In genomic region chr19:48329167-48329891, GRCh38 we compare ENCODE assay signal across 9 cellular contexts. TPM values are rescaled to one million over a fixed set of nuclear protein-coding genes. Genes with fewer than 3 reads are reported as not detected.
DNase-seq lines count a peak whose midpoint lies in the region; ATAC-seq, FAIRE-seq and TF ChIP-seq lines count a peak whose summit lies in the region.
"Had no signal": no experiment of that assay in that cellular context is flagged by ENCODE, and none has a peak within 500 bp of the region (broad histone marks: within the 10 kb centered on the region; RNA-seq: fewer than 3 reads in every experiment).

No MANE protein-coding gene starts in this region.

- 2% methylated on average over 15 of the region's 15 CpGs for WGBS in GM12878 (ENCODE audit: insufficient coverage, insufficient replicate concordance, low lambda C conversion rate, missing lambda C conversion rate)
- WGBS in neuronal stem cell (ENCODE audit: extremely low coverage in 2 of 2, insufficient read length in 2 of 2, insufficient replicate concordance in 1 of 2), 2 donors, result no CpG with 5 or more reads among the region's 15 CpGs

- H3K4ac ChIP-seq in neuronal stem cell (ENCODE audit: low read length), result no peak overlapping the region

- TF ChIP-seq EP300 in GM12878 (IDR thresholded peaks at IDR 0.05; ENCODE audit: borderline replicate concordance in 1 of 2, control insufficient read depth in 1 of 2, low read depth in 2 of 2, low read length in 2 of 2), result no peak

- H3K9me3 ChIP-seq in GM12878 (replicated peaks; ENCODE audit: control insufficient read depth, insufficient read depth, low read length) (peaks cover 3% of the 10 kb centered on the region; the same call in 1 of the 3 replicates), neuronal stem cell (replicated peaks in 1 of 2; ENCODE audit: control insufficient read depth in 2 of 2, insufficient read depth in 1 of 2, low read depth in 1 of 2, low read length in 2 of 2) (peaks cover 0 to 5% of the 10 kb centered on the region in 2 donors)

- H3K9ac ChIP-seq in GM12878 (ENCODE audit: control insufficient read depth, insufficient read depth, low read length) (no peak overlapping the region; the same call in 1 of the 2 replicates), neuronal stem cell (ENCODE audit: low read depth, low read length, poor library complexity) (no peak overlapping the region)

- peak overlapping the region; percentile 86 for H3K27ac ChIP-seq in GM12878 (ENCODE audit: control insufficient read depth, insufficient read depth)
- no peak overlapping the region for H3K27ac ChIP-seq in neuronal stem cell (replicated peaks; ENCODE audit: low read length)

- CTCF ChIA-PET in GM12878 (lab: Yijun Ruan, JAX), result interaction anchor here (0.9 to 1.4 kb wide), 4 partner anchors 8 to 34 kb away, joined by 3 to 4 read pairs (median 3); partner anchors contain the start of gene TMEM143

- intact Hi-C loops in GM12878 (cut with micrococcal nuclease; ENCODE audit: unreplicated experiment), result no loop called here

- peak; percentile 16 for ATAC-seq in GM12878
- ATAC-seq in GM18858 (IDR thresholded peaks at IDR 0.05; ENCODE audit: unreplicated experiment), result no peak

- no peak for TF ChIP-seq POLR2A in GM12878 (IDR thresholded peaks at IDR 0.05; ENCODE audit: low read depth, low read length)

- no peak overlapping the region for H2AK5ac ChIP-seq in neuronal stem cell (ENCODE audit: low read depth, low read length)

- no peaks in the 10 kb centered on the region for H4K20me1 ChIP-seq in GM12878 (ENCODE audit: control insufficient read depth, insufficient read depth)

- in situ Hi-C loops in SK-MEL-5 (cut with HindIII; ENCODE audit: low pct_unique_long_range_greater_than_20kb, low sequenced_read_pairs) (no loop called here), GM12878 (cut with MboI) (no loop called here), GM13977 (cut with MboI; ENCODE audit: low pct_unique_long_range_greater_than_20kb, low sequenced_read_pairs, unreplicated experiment) (no loop called here)

- H2BK120ac ChIP-seq in neuronal stem cell (ENCODE audit: low read depth, low read length), result no peak overlapping the region

- no peak overlapping the region for H3K18ac ChIP-seq in neuronal stem cell (ENCODE audit: low read length)

- H3K27me3 Mint-ChIP-seq in mesothelial cell of epicardium (ENCODE audit: low read depth), result no peaks in the 10 kb centered on the region

- no peak for FAIRE-seq in GM12878 (lab: Jason Lieb, UNC)
- FAIRE-seq: A204.1 had no signal

- TF ChIP-seq RAD21 in GM12878 (IDR thresholded peaks at IDR 0.05; ENCODE audit: insufficient read depth, low read depth, low read length), result no peak

- H3K23ac ChIP-seq in neuronal stem cell (ENCODE audit: low read depth, low read length, poor library complexity), result no peak overlapping the region

- H4K8ac ChIP-seq in neuronal stem cell (ENCODE audit: low read depth, low read length), result no peak overlapping the region

- H3K4me2 ChIP-seq in GM12878 (ENCODE audit: control insufficient read depth, insufficient read depth) (peak overlapping the region; percentile 51), neuronal stem cell (ENCODE audit: insufficient read depth, low read length, poor library complexity, severe bottlenecking) (no peak overlapping the region)

- no peak overlapping the region for H4K91ac ChIP-seq in neuronal stem cell (ENCODE audit: low read depth, low read length, poor library complexity)

- POLR2A ChIA-PET in GM12878 (lab: Charles Lee), result interaction anchor here (0.6 to 7.5 kb wide), 5 partner anchors 7 to 1485 kb away, joined by 3 to 194 read pairs (median 4); partner anchors contain the start of genes EMP3, SYNGR4 and TMEM143

- H3K79me1 ChIP-seq in neuronal stem cell (ENCODE audit: low read depth, low read length), result no peaks in the 10 kb centered on the region

- no peak overlapping the region for H2BK15ac ChIP-seq in neuronal stem cell (ENCODE audit: low read length)

- peak overlapping the region; percentile 85 for H3K4me3 Mint-ChIP-seq in mesothelial cell of epicardium

- peaks cover 0 to 7% of the 10 kb centered on the region in 2 experiments; a peak in 2 of 4 replicates for H3K36me3 ChIP-seq in GM12878 (ENCODE audit: control insufficient read depth in 2 of 2, insufficient read depth in 2 of 2, low read length in 1 of 2)
- peaks cover 0 to 1% of the 10 kb centered on the region in 2 donors for H3K36me3 ChIP-seq in neuronal stem cell (replicated peaks in 1 of 2; ENCODE audit: control insufficient read depth in 2 of 2, insufficient read depth in 2 of 2, low read length in 2 of 2)

- H2AFZ ChIP-seq in GM12878 (ENCODE audit: control insufficient read depth, low read depth, low read length) (peak overlapping the region; percentile 52; the same call in 1 of the 2 replicates), neuronal stem cell (ENCODE audit: low read length) (no peak overlapping the region)

- SMC1A ChIA-PET in GM12878 (lab: Charles Lee; ENCODE audit: uncharacterized antibody, unreplicated experiment), result interaction anchor here (0.7 kb wide), 1 partner anchor 8 kb away, joined by 3 read pairs; a partner anchor contains a TSS

- H3K79me2 ChIP-seq in GM12878 (ENCODE audit: control insufficient read depth, insufficient read depth, low read length), result peaks cover 23% of the 10 kb centered on the region

- no peak overlapping the region for H3K14ac ChIP-seq in neuronal stem cell (ENCODE audit: low read length)

- BruUV-seq in GM12878 (replicated peaks; lab: Mats Ljungman, UMichigan), result no TSS peak

- H3K9me3 Mint-ChIP-seq in mesothelial cell of epicardium, result no peaks in the 10 kb centered on the region

- no peak overlapping the region for H2BK5ac ChIP-seq in neuronal stem cell (ENCODE audit: low read length)

- H3K27me3 ChIP-seq in GM12878 (replicated peaks in 1 of 2; ENCODE audit: control insufficient read depth in 2 of 2, insufficient read depth in 2 of 2, low read length in 1 of 2) (no peaks in the 10 kb centered on the region), neuronal stem cell (ENCODE audit: control insufficient read depth in 3 of 3, insufficient read depth in 3 of 3, low read depth in 1 of 3, low read length in 3 of 3) (no peaks in the 10 kb centered on the region)

- no peak overlapping the region for H2BK12ac ChIP-seq in neuronal stem cell (ENCODE audit: low read length)

- DNase-seq in DMS 273 (lab: John Stamatoyannopoulos, UW; ENCODE audit: unreplicated experiment) (peak; percentile 44), DMS 273 treated with DMSO at 0.1 percent for 48 hours (lab: John Stamatoyannopoulos, UW) (no peak), SK-MEL-5 (ENCODE audit: low read depth, low spot score) (peak; percentile 56), GM12878 (ENCODE audit: low read depth, low spot score) (peak; percentile 42), mesothelial cell of epicardium (ENCODE audit: low spot score in 2 of 2, unreplicated experiment in 2 of 2) (no peak), neuronal stem cell (ENCODE audit: low spot score) (no peak), GM13977 (ENCODE audit: low spot score) (no peak)

- RAD21 ChIA-PET in GM12878 (lab: Charles Lee; ENCODE audit: unreplicated experiment), result interaction anchor here (1.5 to 2.7 kb wide), 2 partner anchors 8 to 62 kb away, joined by 3 to 11 read pairs; partner anchors contain the start of gene KDELR1

- H3K4me1 ChIP-seq in GM12878 (ENCODE audit: control insufficient read depth, insufficient read depth, low read length) (peaks cover 34% of the 10 kb centered on the region), neuronal stem cell (ENCODE audit: control insufficient read depth in 2 of 2, insufficient read depth in 1 of 2, low read depth in 1 of 2, low read length in 2 of 2) (peaks cover 12 to 15% of the 10 kb centered on the region in 2 donors)

- H3K4me1 Mint-ChIP-seq in mesothelial cell of epicardium, result peaks cover 59% of the 10 kb centered on the region

- peak overlapping the region; percentile 49; the same call in 1 of the 2 replicates for H3K4me3 ChIP-seq in GM12878
- H3K4me3 ChIP-seq in neuronal stem cell (ENCODE audit: low read length in 2 of 2), result peak overlapping the region in 1 of 2 donors; percentile 43

- H3K27ac Mint-ChIP-seq in mesothelial cell of epicardium, result peak overlapping the region; percentile 85

- H3K36me3 Mint-ChIP-seq in mesothelial cell of epicardium, result peaks cover 6% of the 10 kb centered on the region

- no peak for TF ChIP-seq CTCF in GM12878 (IDR thresholded peaks at IDR 0.05 in 2 of 3, conservative IDR thresholded peaks at IDR 0.05 in 1 of 3; ENCODE audit: control insufficient read depth in 2 of 3, extremely low read depth in 1 of 3, insufficient read depth in 1 of 3, low read depth in 3 of 3, low read length in 3 of 3)
- TF ChIP-seq CTCF in mesothelial cell of epicardium (IDR thresholded peaks at IDR 0.05; ENCODE audit: unreplicated experiment), result no peak
- TF ChIP-seq CTCF in GM13977 (IDR thresholded peaks at IDR 0.05; ENCODE audit: extremely low read depth, insufficient read depth, missing control alignments), result no peak

RNA-seq across cellular contexts. Expression of gene EMP3, which starts 4.0 kb away (rescaled TPM):
- 184 and 193 TPM in 2 replicates for total RNA-seq in SK-MEL-5 (2014; rRNA removed; shearing (Covaris generic))
- 204 and 255 TPM in 2 replicates for polyA plus RNA-seq in SK-MEL-5 (2015; cell fraction: cytosol; rRNA removed)
- 51.4 and 117 TPM in 2 replicates for polyA plus RNA-seq in SK-MEL-5 (2015; cell fraction: nucleus; rRNA removed)
- 27.2 and 29.7 TPM in 2 replicates for total RNA-seq in GM12878 (2013; cell fraction: nucleolus; rRNA removed)
- total RNA-seq in GM12878 (2014; rRNA removed) (97.5 and 99.1 TPM in 2 replicates), GM12878 (2014; rRNA removed; fragmentation: Illumina TruSeq; extraction: Trizol) (126 and 137 TPM in 2 replicates), GM12878 (2021) (145 and 147 TPM in 2 replicates), mesothelial cell of epicardium (50.2 to 57.3 TPM (median 52.5 TPM) in 3 replicates)
- 64.0 TPM for polyA plus RNA-seq in GM12878 (2011; ENCODE audit: low read depth)
- polyA plus RNA-seq in GM12878 (2011; rRNA removed) (68.8 and 128 TPM in 2 replicates), GM12878 (2014; fragmentation: Illumina TruSeq; extraction: Trizol) (139 and 149 TPM in 2 replicates), GM12878 (2014; fragmentation: Nextera tagmentation; extraction: Ambion mirVana) (10 to 100 TPM; 53.2 to 73.6 TPM), GM12878 (2014; rRNA removed) (224 and 261 TPM in 2 replicates), GM12878 (2016; fragmentation: Nextera tagmentation; extraction: Ambion mirVana) (100 to 1,000 TPM; 184 to 200 TPM)
- 227 and 228 TPM in 2 replicates for polyA plus RNA-seq in GM12878 (2011; cell fraction: cytosol; rRNA removed)
- 61.5 and 90.3 TPM in 2 replicates for polyA plus RNA-seq in GM12878 (2011; cell fraction: nucleus; rRNA removed)
- 119 and 128 TPM in 2 replicates for polyA plus RNA-seq in GM12878 (2012)
- polyA minus RNA-seq in GM12878 (2011; rRNA and poly(A)+ RNA removed), result 108 and 154 TPM in 2 replicates
- polyA minus RNA-seq in GM12878 (2011; cell fraction: cytosol; rRNA and poly(A)+ RNA removed), result 57.1 and 62.1 TPM in 2 replicates
- polyA minus RNA-seq in GM12878 (2011; cell fraction: nucleus; rRNA and poly(A)+ RNA removed), result 28.8 and 32.8 TPM in 2 replicates
- polyA plus RNA-seq in neuronal stem cell (2013, experiment 1 of 2), result 45.0 TPM
- 46.0 TPM for polyA plus RNA-seq in neuronal stem cell (2013, experiment 2 of 2)

RNA-seq across cellular contexts. Expression of gene TMEM143, which starts 34.4 kb away (rescaled TPM):
- total RNA-seq in SK-MEL-5 (2014; rRNA removed; shearing (Covaris generic)), result 2.4 and 4.4 TPM in 2 replicates
- 5.3 and 8.7 TPM in 2 replicates for polyA plus RNA-seq in SK-MEL-5 (2015; cell fraction: cytosol; rRNA removed)
- 15.2 and 25.3 TPM in 2 replicates for polyA plus RNA-seq in SK-MEL-5 (2015; cell fraction: nucleus; rRNA removed)
- 16.0 and 17.3 TPM in 2 replicates for total RNA-seq in GM12878 (2013; cell fraction: nucleolus; rRNA removed)
- total RNA-seq in GM12878 (2014; rRNA removed) (9.2 and 9.3 TPM in 2 replicates), GM12878 (2014; rRNA removed; fragmentation: Illumina TruSeq; extraction: Trizol) (3.1 and 4.7 TPM in 2 replicates), GM12878 (2021) (15.6 and 17.2 TPM in 2 replicates), mesothelial cell of epicardium (8.2 to 11.7 TPM (median 8.6 TPM) in 3 replicates)
- polyA plus RNA-seq in GM12878 (2011; ENCODE audit: low read depth), result 3.4 TPM
- polyA plus RNA-seq in GM12878 (2011; rRNA removed) (6.4 and 11.0 TPM in 2 replicates), GM12878 (2014; fragmentation: Illumina TruSeq; extraction: Trizol) (3.3 and 7.0 TPM in 2 replicates), GM12878 (2014; fragmentation: Nextera tagmentation; extraction: Ambion mirVana) (1 to 10 TPM; 1.5 to 2.4 TPM), GM12878 (2014; rRNA removed) (14.0 and 16.1 TPM in 2 replicates), GM12878 (2016; fragmentation: Nextera tagmentation; extraction: Ambion mirVana) (10 to 100 TPM; 19.3 to 19.5 TPM)
- 11.9 and 12.5 TPM in 2 replicates for polyA plus RNA-seq in GM12878 (2011; cell fraction: cytosol; rRNA removed)
- 60.4 and 66.4 TPM in 2 replicates for polyA plus RNA-seq in GM12878 (2011; cell fraction: nucleus; rRNA removed)
- 12.4 and 15.9 TPM in 2 replicates for polyA plus RNA-seq in GM12878 (2012)
- 6.2 and 13.1 TPM in 2 replicates for polyA minus RNA-seq in GM12878 (2011; rRNA and poly(A)+ RNA removed)
- 5.6 and 6.4 TPM in 2 replicates for polyA minus RNA-seq in GM12878 (2011; cell fraction: cytosol; rRNA and poly(A)+ RNA removed)
- 13.8 and 18.5 TPM in 2 replicates for polyA minus RNA-seq in GM12878 (2011; cell fraction: nucleus; rRNA and poly(A)+ RNA removed)
- polyA plus RNA-seq in neuronal stem cell (2013, experiment 1 of 2), result 8.5 TPM
- polyA plus RNA-seq in neuronal stem cell (2013, experiment 2 of 2), result 8.9 TPM

RNA-seq across cellular contexts. Expression of gene SYNGR4, which starts 34.8 kb away (rescaled TPM):
- total RNA-seq in SK-MEL-5 (2014; rRNA removed; shearing (Covaris generic)), result not detected in 2 replicates
- polyA plus RNA-seq in SK-MEL-5 (2015; cell fraction: cytosol; rRNA removed), result 0.70 TPM in 1 of 2 replicates, not detected in the other
- polyA plus RNA-seq in SK-MEL-5 (2015; cell fraction: nucleus; rRNA removed), result not detected in 2 replicates
- not detected in 2 replicates for total RNA-seq in GM12878 (2013; cell fraction: nucleolus; rRNA removed)
- not detected in 2 replicates for total RNA-seq in GM12878 (2014; rRNA removed)
- 0.18 TPM in 1 of 2 replicates, not detected in the other for total RNA-seq in GM12878 (2014; rRNA removed; fragmentation: Illumina TruSeq; extraction: Trizol)
- total RNA-seq in GM12878 (2021), result 0.21 and 0.35 TPM in 2 replicates
- polyA plus RNA-seq in GM12878 (2011; ENCODE audit: low read depth), result 0.33 TPM
- polyA plus RNA-seq in GM12878 (2011; rRNA removed), result 0.14 TPM in 1 of 2 replicates, not detected in the other
- 0.13 and 0.17 TPM in 2 replicates for polyA plus RNA-seq in GM12878 (2011; cell fraction: cytosol; rRNA removed)
- 0.13 and 0.19 TPM in 2 replicates for polyA plus RNA-seq in GM12878 (2011; cell fraction: nucleus; rRNA removed)
- 0.45 and 0.49 TPM in 2 replicates for polyA plus RNA-seq in GM12878 (2012)
- not detected in 2 replicates for polyA plus RNA-seq in GM12878 (2014; fragmentation: Illumina TruSeq; extraction: Trizol)
- not detected for polyA plus RNA-seq in GM12878 (2014; fragmentation: Nextera tagmentation; extraction: Ambion mirVana)
- 0.08 and 0.29 TPM in 2 replicates for polyA plus RNA-seq in GM12878 (2014; rRNA removed)
- polyA plus RNA-seq in GM12878 (2016; fragmentation: Nextera tagmentation; extraction: Ambion mirVana), result under 1 TPM in 1 of 2 experiments, not detected in 1; 0.72 TPM
- polyA minus RNA-seq in GM12878 (2011; rRNA and poly(A)+ RNA removed), result not detected in 2 replicates
- polyA minus RNA-seq in GM12878 (2011; cell fraction: cytosol; rRNA and poly(A)+ RNA removed), result not detected in 2 replicates
- not detected in 2 replicates for polyA minus RNA-seq in GM12878 (2011; cell fraction: nucleus; rRNA and poly(A)+ RNA removed)
- total RNA-seq in mesothelial cell of epicardium, result not detected in 3 replicates
- polyA plus RNA-seq in neuronal stem cell (2013, experiment 1 of 2), result 0.13 TPM
- 0.12 TPM for polyA plus RNA-seq in neuronal stem cell (2013, experiment 2 of 2)

RNA-seq across cellular contexts. Expression of gene ZNF114, which starts 59.4 kb away (rescaled TPM):
- 26.5 and 29.8 TPM in 2 replicates for total RNA-seq in SK-MEL-5 (2014; rRNA removed; shearing (Covaris generic))
- polyA plus RNA-seq in SK-MEL-5 (2015; cell fraction: cytosol; rRNA removed), result 22.8 and 28.9 TPM in 2 replicates
- 16.6 and 19.7 TPM in 2 replicates for polyA plus RNA-seq in SK-MEL-5 (2015; cell fraction: nucleus; rRNA removed)
- not detected in 2 replicates for total RNA-seq in GM12878 (2013; cell fraction: nucleolus; rRNA removed)
- total RNA-seq in GM12878 (2014; rRNA removed), result 5.0 TPM in 2 replicates
- total RNA-seq in GM12878 (2014; rRNA removed; fragmentation: Illumina TruSeq; extraction: Trizol), result 6.1 TPM in 2 replicates
- total RNA-seq in GM12878 (2021), result 2.9 and 5.7 TPM in 2 replicates
- polyA plus RNA-seq in GM12878 (2011; ENCODE audit: low read depth), result 0.72 TPM
- 0.09 TPM in 1 of 2 replicates, not detected in the other for polyA plus RNA-seq in GM12878 (2011; rRNA removed)
- polyA plus RNA-seq in GM12878 (2011; cell fraction: cytosol; rRNA removed), result 0.16 TPM in 1 of 2 replicates, not detected in the other
- polyA plus RNA-seq in GM12878 (2011; cell fraction: nucleus; rRNA removed), result not detected in 2 replicates
- polyA plus RNA-seq in GM12878 (2012), result 0.77 and 0.81 TPM in 2 replicates
- polyA plus RNA-seq in GM12878 (2014; fragmentation: Illumina TruSeq; extraction: Trizol), result 5.6 and 5.7 TPM in 2 replicates
- 1 to 10 TPM; 1.0 to 2.0 TPM for polyA plus RNA-seq in GM12878 (2014; fragmentation: Nextera tagmentation; extraction: Ambion mirVana)
- polyA plus RNA-seq in GM12878 (2014; rRNA removed), result 3.5 and 3.8 TPM in 2 replicates
- polyA plus RNA-seq in GM12878 (2016; fragmentation: Nextera tagmentation; extraction: Ambion mirVana), result 1 to 10 TPM; 4.9 to 5.7 TPM
- not detected in 2 replicates for polyA minus RNA-seq in GM12878 (2011; rRNA and poly(A)+ RNA removed)
- polyA minus RNA-seq in GM12878 (2011; cell fraction: cytosol; rRNA and poly(A)+ RNA removed), result not detected in 2 replicates
- not detected in 2 replicates for polyA minus RNA-seq in GM12878 (2011; cell fraction: nucleus; rRNA and poly(A)+ RNA removed)
- total RNA-seq in mesothelial cell of epicardium, result 3.7 to 4.4 TPM (median 3.9 TPM) in 3 replicates
- polyA plus RNA-seq in neuronal stem cell (2013, experiment 1 of 2), result 3.0 TPM
- polyA plus RNA-seq in neuronal stem cell (2013, experiment 2 of 2), result 2.6 TPM

Comparison
In these comparisons a context has a peak if more than half of its experiments do, and no peak if none do; other contexts are left out.
1. DNase-seq: peak in DMS 273 (single experiment), SK-MEL-5 (single experiment) and GM12878 (single experiment); none in DMS 273 treated with DMSO at 0.1 percent for 48 hours (single experiment), mesothelial cell of epicardium (0 of 2), neuronal stem cell (single experiment) and GM13977 (single experiment).